Comparison of ENCODE assay signal across 18 cellular contexts in the genomic region with DNA sequence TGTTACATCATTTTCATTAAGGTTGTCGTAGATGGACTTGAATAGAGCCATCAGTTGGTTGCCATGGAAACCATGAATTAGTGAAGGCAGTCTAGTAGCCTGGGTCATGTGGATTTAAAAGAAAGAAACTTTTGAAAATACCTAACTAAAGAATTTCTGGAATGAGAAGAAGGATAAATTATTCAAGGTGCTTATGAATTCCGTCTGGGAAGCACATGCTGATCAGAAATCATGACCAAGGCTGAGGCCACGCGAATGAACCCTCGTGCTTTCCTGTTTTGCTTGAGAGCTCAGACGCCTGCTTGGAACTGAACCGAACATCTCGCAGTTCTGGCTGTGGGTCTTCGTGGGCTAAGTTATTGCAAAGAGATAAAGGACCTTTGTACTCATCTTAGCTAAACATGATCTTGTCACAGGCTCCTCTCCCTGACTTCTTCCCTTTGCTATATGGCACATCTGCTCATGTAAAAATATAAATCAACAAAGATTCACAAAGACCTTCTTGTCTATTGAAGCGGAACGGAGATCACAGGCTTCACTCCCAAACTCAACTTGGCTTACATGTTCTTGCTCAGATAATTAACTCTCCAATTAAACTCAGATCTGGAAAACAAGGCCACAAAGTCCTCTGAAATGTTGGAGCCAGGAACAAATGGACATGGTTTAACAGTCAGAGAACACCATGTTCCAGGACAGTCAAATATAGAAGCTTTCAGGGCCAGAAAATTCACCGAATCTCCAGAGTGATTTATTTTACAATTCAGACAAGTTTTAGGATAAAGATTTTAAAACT.
DNase-seq lines count a peak whose midpoint lies in the region; ATAC-seq and TF ChIP-seq lines count a peak whose summit lies in the region.
"Had no signal": no experiment of that assay in that cellular context is flagged by ENCODE, and none has a peak within 500 bp of the region (broad histone marks: within the 10 kb centered on the region; RNA-seq: fewer than 3 reads in every experiment).

No MANE protein-coding gene starts in this region.

- H3K9me3 ChIP-seq in left ventricle myocardium inferior (replicated peaks) (no peaks in the 10 kb centered on the region), esophagus (ENCODE audit: control insufficient read depth in 2 of 2, insufficient read depth in 1 of 2, low read depth in 1 of 2, low read length in 1 of 2) (no peaks in the 10 kb centered on the region), thyroid gland (no peaks in the 10 kb centered on the region)
- H3K9me3 ChIP-seq in CD8-positive, alpha-beta memory T cell (ENCODE audit: low read length): no peaks in the 10 kb centered on the region

- peak overlapping the region; percentile 35 for H3K27ac Mint-ChIP-seq in mesothelial cell of epicardium
- no peak overlapping the region for H3K27ac Mint-ChIP-seq in CD8-positive, alpha-beta memory T cell
- H3K27ac Mint-ChIP-seq: activated CD4-positive, alpha-beta memory T cell treated with anti-CD3 and anti-CD28 coated beads, Interleukin-2, amount 10 ng/mL, durations not matched to agents 7 days and 5 days; activated T-helper 17 cell treated with anti-CD3 and anti-CD28 coated beads, Interleukin-2, amount 50 U/mL, for 72 hours had no signal

- H3K4me3 Mint-ChIP-seq in mesothelial cell of epicardium: no peak overlapping the region
- H3K4me3 Mint-ChIP-seq in CD8-positive, alpha-beta memory T cell: no peak overlapping the region
- H3K4me3 Mint-ChIP-seq: activated CD4-positive, alpha-beta memory T cell treated with anti-CD3 and anti-CD28 coated beads, Interleukin-2, amount 10 ng/mL, durations not matched to agents 7 days and 5 days; activated T-helper 17 cell treated with anti-CD3 and anti-CD28 coated beads, Interleukin-2, amount 50 U/mL, for 72 hours had no signal

- H3K4me1 ChIP-seq in left ventricle myocardium inferior (peaks cover 22% of the 10 kb centered on the region), esophagus (ENCODE audit: control insufficient read depth in 2 of 2, insufficient read depth in 2 of 2, low read length in 1 of 2) (peaks cover 0 to 2% of the 10 kb centered on the region in 2 donors), thyroid gland (peaks cover 24 to 28% of the 10 kb centered on the region in 2 donors)
- H3K4me1 ChIP-seq in CD8-positive, alpha-beta memory T cell (ENCODE audit: insufficient read depth, low read length): no peaks in the 10 kb centered on the region

- H3K4me3 ChIP-seq in left ventricle myocardium inferior (no peak overlapping the region), esophagus (ENCODE audit: low read depth in 1 of 2, low read length in 2 of 2) (no peak overlapping the region), thyroid gland (replicated peaks in 1 of 3) (no peak overlapping the region)
- no peak overlapping the region for H3K4me3 ChIP-seq in CD8-positive, alpha-beta memory T cell (ENCODE audit: low read length)
- H3K4me3 ChIP-seq: SK-N-MC had no signal

- H3K36me3 Mint-ChIP-seq in mesothelial cell of epicardium: no peaks in the 10 kb centered on the region
- no peaks in the 10 kb centered on the region for H3K36me3 Mint-ChIP-seq in CD8-positive, alpha-beta memory T cell

- H3K4me1 Mint-ChIP-seq in mesothelial cell of epicardium: peaks cover 11% of the 10 kb centered on the region
- no peaks in the 10 kb centered on the region for H3K4me1 Mint-ChIP-seq in CD8-positive, alpha-beta memory T cell
- H3K4me1 Mint-ChIP-seq: activated CD4-positive, alpha-beta memory T cell treated with anti-CD3 and anti-CD28 coated beads, Interleukin-2, amount 10 ng/mL, durations not matched to agents 7 days and 5 days; activated T-helper 17 cell treated with anti-CD3 and anti-CD28 coated beads, Interleukin-2, amount 50 U/mL, for 72 hours had no signal

- H3K36me3 ChIP-seq in left ventricle myocardium inferior (no peaks in the 10 kb centered on the region), esophagus (ENCODE audit: control insufficient read depth in 2 of 2, insufficient read depth in 2 of 2, low read length in 1 of 2) (no peaks in the 10 kb centered on the region), thyroid gland (no peaks in the 10 kb centered on the region)
- no peaks in the 10 kb centered on the region for H3K36me3 ChIP-seq in CD8-positive, alpha-beta memory T cell (ENCODE audit: insufficient read depth, low read length)

- no peaks in the 10 kb centered on the region for H3K27me3 Mint-ChIP-seq in mesothelial cell of epicardium (ENCODE audit: low read depth)
- peaks cover under 1 to 18% of the 10 kb centered on the region in 2 donors for H3K27me3 Mint-ChIP-seq in CD8-positive, alpha-beta memory T cell

- POLR2A ChIA-PET in CD8-positive, alpha-beta memory T cell (lab: Charles Lee): no interaction called here

- no peak for TF ChIP-seq CTCF in left ventricle myocardium inferior (IDR thresholded peaks at IDR 0.05; ENCODE audit: borderline replicate concordance)
- TF ChIP-seq CTCF in mesothelial cell of epicardium (IDR thresholded peaks at IDR 0.05; ENCODE audit: unreplicated experiment): no peak
- no peak for TF ChIP-seq CTCF in thyroid gland (IDR thresholded peaks at IDR 0.05)

- no peak for TF ChIP-seq POLR2A in thyroid gland (IDR thresholded peaks at IDR 0.05)

- DNase-seq in left ventricle myocardium inferior: no peak
- no peak for DNase-seq in left ventricle myocardium superior
- DNase-seq in mesothelial cell of epicardium (ENCODE audit: low spot score in 2 of 2, unreplicated experiment in 2 of 2): no peak
- DNase-seq in thyroid gland: peak in 1 of 2 donors; percentile 76
- DNase-seq in CD8-positive, alpha-beta memory T cell: no peak
- DNase-seq: activated CD4-positive, alpha-beta memory T cell treated with anti-CD3 and anti-CD28 coated beads, Interleukin-2, amount 10 ng/mL, durations not matched to agents 7 days and 5 days; effector CD8-positive, alpha-beta T cell; foreskin keratinocyte; GF-D8; Karpas-422; NCI-H1436 treated with DMSO at 0.1 percent for 48 hours; NCI-H446 treated with DMSO at 0.1 percent for 48 hours; occipital lobe had no signal

- CTCF ChIA-PET in CD8-positive, alpha-beta memory T cell (lab: Charles Lee): no interaction called here

- intact Hi-C loops in left ventricle myocardium inferior (cut with micrococcal nuclease): no loop called here
- intact Hi-C loops in left ventricle myocardium superior (cut with micrococcal nuclease): no loop called here
- intact Hi-C loops in thyroid gland (cut with DNase I): no loop called here

- ATAC-seq in left ventricle myocardium superior (no peak), GM18511 (IDR thresholded peaks at IDR 0.05; ENCODE audit: unreplicated experiment) (no peak), HG03097 (IDR thresholded peaks at IDR 0.05; ENCODE audit: low FRiP score, unreplicated experiment) (no peak)
- ATAC-seq: activated T-helper 17 cell treated with anti-CD3 and anti-CD28 coated beads, Interleukin-2, amount 50 U/mL, for 72 hours; foreskin keratinocyte had no signal

- H3K27ac ChIP-seq in left ventricle myocardium inferior (replicated peaks) (peak overlapping the region; percentile 36), esophagus (ENCODE audit: low read depth in 2 of 2, low read length in 1 of 2) (peak overlapping the region; percentile 12 to 57), thyroid gland (peak overlapping the region; percentile 67 to 87 (median 70))
- no peak overlapping the region for H3K27ac ChIP-seq in CD8-positive, alpha-beta memory T cell (ENCODE audit: low read depth, low read length)
- H3K27ac ChIP-seq: foreskin keratinocyte, SK-N-MC had no signal

- 72 to 79% methylated on average over 12 of the region's 12 CpGs for WGBS in esophagus, 2 donors
- WGBS in thyroid gland, 2 donors: 56 to 86% methylated on average over 12 of the region's 12 CpGs

- H3K9me3 Mint-ChIP-seq in mesothelial cell of epicardium: no peaks in the 10 kb centered on the region
- no peaks in the 10 kb centered on the region for H3K9me3 Mint-ChIP-seq in CD8-positive, alpha-beta memory T cell
- H3K9me3 Mint-ChIP-seq: activated CD4-positive, alpha-beta memory T cell treated with anti-CD3 and anti-CD28 coated beads, Interleukin-2, amount 10 ng/mL, durations not matched to agents 7 days and 5 days; activated T-helper 17 cell treated with anti-CD3 and anti-CD28 coated beads, Interleukin-2, amount 50 U/mL, for 72 hours had no signal

- H3K27me3 ChIP-seq in left ventricle myocardium inferior (ENCODE audit: low read depth): no peaks in the 10 kb centered on the region
- no peaks in the 10 kb centered on the region for H3K27me3 ChIP-seq in esophagus (ENCODE audit: control insufficient read depth in 1 of 2, insufficient read depth in 2 of 2, low read length in 2 of 2)
- H3K27me3 ChIP-seq in thyroid gland: no peaks in the 10 kb centered on the region
- no peaks in the 10 kb centered on the region for H3K27me3 ChIP-seq in CD8-positive, alpha-beta memory T cell (ENCODE audit: insufficient read depth, low read length, poor library complexity, severe bottlenecking)
- H3K27me3 ChIP-seq: foreskin keratinocyte had no signal
